ENCODE assay signal across 8 cellular contexts in the genomic region with DNA sequence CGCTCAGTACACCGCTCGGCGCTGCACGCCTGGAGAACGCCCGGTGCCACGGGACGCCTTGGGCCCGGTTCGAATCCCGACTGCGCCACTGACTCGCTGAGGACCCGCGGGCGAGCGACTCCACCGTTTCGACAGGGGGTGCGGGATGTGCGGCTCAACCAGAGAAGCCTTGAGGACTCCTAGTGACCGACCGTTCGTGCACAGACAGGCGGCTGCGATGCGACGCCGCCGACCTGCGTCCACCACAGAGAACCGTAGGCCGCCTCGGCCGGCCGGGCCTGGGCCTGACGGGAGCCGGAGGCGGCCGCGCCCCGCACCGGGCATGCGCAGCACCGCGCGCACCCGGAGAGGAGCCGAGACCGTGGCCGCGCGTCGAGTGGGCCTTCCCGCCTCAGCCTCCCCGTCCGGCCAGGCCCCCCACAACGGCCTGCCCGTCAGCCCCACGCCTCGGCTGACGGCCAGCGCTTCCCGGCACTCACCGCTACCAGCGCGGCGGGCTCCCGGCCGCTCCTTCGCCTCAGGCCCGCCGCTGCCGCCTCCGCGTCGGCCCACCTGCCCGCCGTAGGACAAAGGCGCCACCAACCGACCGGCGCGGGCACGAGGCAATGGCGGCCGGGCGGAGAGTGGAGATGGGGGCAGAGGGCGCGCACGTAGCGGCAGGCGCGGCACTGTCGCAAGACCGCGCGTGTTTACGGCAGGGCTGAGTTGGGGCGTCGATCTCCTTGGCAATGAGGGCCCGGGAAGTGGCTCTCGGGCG. TPM values are rescaled to one million over a fixed set of nuclear protein-coding genes. Genes with fewer than 3 reads are reported as not detected.
A peak's percentile ranks its signal among the peaks of the same experiment; 100 is the strongest.
DNase-seq lines count a peak whose midpoint lies in the region; ATAC-seq and TF ChIP-seq lines count a peak whose summit lies in the region.

Gene NCOA5 (minus strand): TSS at position 625 of the 757 bp plus-strand sequence. CDS start 10,538 bp downstream, outside the sequence.

- H3K4me3 ChIP-seq in fibroblast of mammary gland (ENCODE audit: control insufficient read depth, low read depth, low read length), result peak within 1 kb of the TSS; percentile 80

- peak within 1 kb of the TSS; percentile 94 for H3K27ac Mint-ChIP-seq in activated T-helper 17 cell treated with anti-CD3 and anti-CD28 coated beads, Interleukin-2, amount 50 U/mL, for 72 hours
- peak within 1 kb of the TSS; percentile 93 to 94 for H3K27ac Mint-ChIP-seq in natural killer cell

- no peaks in the 10 kb centered on the region for H3K27me3 Mint-ChIP-seq in activated T-helper 17 cell treated with anti-CD3 and anti-CD28 coated beads, Interleukin-2, amount 50 U/mL, for 72 hours
- H3K27me3 Mint-ChIP-seq in natural killer cell (ENCODE audit: low read depth in 2 of 2), result no peaks in the 10 kb centered on the region

- peak within 1 kb of the TSS; percentile 87 for H3K4me3 Mint-ChIP-seq in activated T-helper 17 cell treated with anti-CD3 and anti-CD28 coated beads, Interleukin-2, amount 50 U/mL, for 72 hours
- peak within 1 kb of the TSS; percentile 90 for H3K4me3 Mint-ChIP-seq in natural killer cell

- H3K9me3 Mint-ChIP-seq in activated T-helper 17 cell treated with anti-CD3 and anti-CD28 coated beads, Interleukin-2, amount 50 U/mL, for 72 hours, result no peaks in the 10 kb centered on the region
- no peaks in the 10 kb centered on the region for H3K9me3 Mint-ChIP-seq in natural killer cell

- DNase-seq in EH (ENCODE audit: low read depth) (peak; percentile 95), GOT3 (lab: John Stamatoyannopoulos, UW) (peak; percentile 95), RPMI8226 (peak; percentile 96), fibroblast of mammary gland (ENCODE audit: low read depth) (peak; percentile 94), natural killer cell (peak; percentile 91)
- peak; percentile 94 for DNase-seq in stimulated activated naive CD4-positive, alpha-beta T cell treated with Interleukin-2 at 50 U/mL for 16 hours (lab: John Stamatoyannopoulos, UW)

- peak; percentile 88 for ATAC-seq in activated T-helper 17 cell treated with anti-CD3 and anti-CD28 coated beads, Interleukin-2, amount 50 U/mL, for 72 hours (replicated peaks)
- ATAC-seq in natural killer cell, result peak; percentile 89 to 98 (median 91)

- peaks cover 31% of the 10 kb centered on the region for H3K4me1 Mint-ChIP-seq in activated T-helper 17 cell treated with anti-CD3 and anti-CD28 coated beads, Interleukin-2, amount 50 U/mL, for 72 hours
- peaks cover 50 to 51% of the 10 kb centered on the region in 2 donors for H3K4me1 Mint-ChIP-seq in natural killer cell

- TF ChIP-seq CTCF in LNCAP (IDR thresholded peaks at IDR 0.05) (peak; percentile 34; the same call in 1 of the 2 replicates), fibroblast of mammary gland (conservative IDR thresholded peaks at IDR 0.05; ENCODE audit: control insufficient read depth, insufficient read depth, low read depth, low read length) (no peak), natural killer cell (IDR thresholded peaks at IDR 0.05) (no peak)

- peaks cover 24% of the 10 kb centered on the region for H3K36me3 Mint-ChIP-seq in activated T-helper 17 cell treated with anti-CD3 and anti-CD28 coated beads, Interleukin-2, amount 50 U/mL, for 72 hours (ENCODE audit: low read depth)
- no peaks in the 10 kb centered on the region for H3K36me3 Mint-ChIP-seq in natural killer cell

- intact Hi-C loops in natural killer cell (cut with micrococcal nuclease), result loop anchor here (1.0 to 5.0 kb wide), 3 partner anchors 67 to 313 kb away; partner anchors contain the start of genes DNTTIP1 and WFDC3

RNA-seq across cellular contexts. Expression of gene NCOA5, which starts in this region (rescaled TPM):
- 10 to 100 TPM; 16.4 to 31.6 TPM for total RNA-seq in activated T-helper 17 cell treated with anti-CD3 and anti-CD28 coated beads, Interleukin-2, amount 50 U/mL, for 72 hours
- total RNA-seq in natural killer cell, result 10 to 100 TPM in 2 of 3 donors, 1 to 10 TPM in 1; 8.8 to 18.4 (median 18.0) TPM

Comparison
In these comparisons a context has a peak if more than half of its experiments do, and no peak if none do; other contexts are left out.
1. Peak in every context shown above with its lines: DNase-seq, ATAC-seq and H3K4me3 ChIP-seq.